In the genomic region with DNA sequence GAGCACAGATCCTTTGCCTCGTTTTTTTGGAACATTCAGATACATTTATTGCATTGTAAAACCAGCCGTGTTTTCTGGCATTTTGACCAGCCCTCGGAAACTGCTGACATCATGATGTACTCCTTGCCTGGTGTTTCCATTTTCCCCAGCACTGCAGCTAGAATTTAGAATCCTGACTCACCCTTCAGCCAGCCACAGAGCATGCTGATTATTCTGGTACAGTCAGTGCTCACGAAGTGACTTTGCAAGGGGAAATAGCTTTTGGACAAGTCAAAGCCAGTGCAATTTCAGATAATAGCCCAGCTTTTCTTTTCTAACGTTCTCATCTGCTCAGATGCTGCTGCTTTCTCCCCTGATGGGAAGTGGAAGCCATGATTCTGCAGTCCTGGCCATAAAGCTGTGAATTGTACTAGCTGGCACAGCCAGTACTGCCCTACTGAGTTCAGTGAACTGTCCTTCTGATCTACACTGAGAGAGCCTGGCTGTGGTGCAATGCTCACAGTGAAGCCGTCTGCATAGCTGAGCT, we compare ENCODE assay signal across 1 cellular context.
TF ChIP-seq lines count a peak whose summit lies in the region.

No MANE protein-coding gene starts in this region.

TF ChIP-seq in HepG2, 621 proteins besides CTCF, POLR2A, EP300 and RAD21:
- TF ChIP-seq, protein P1, sequence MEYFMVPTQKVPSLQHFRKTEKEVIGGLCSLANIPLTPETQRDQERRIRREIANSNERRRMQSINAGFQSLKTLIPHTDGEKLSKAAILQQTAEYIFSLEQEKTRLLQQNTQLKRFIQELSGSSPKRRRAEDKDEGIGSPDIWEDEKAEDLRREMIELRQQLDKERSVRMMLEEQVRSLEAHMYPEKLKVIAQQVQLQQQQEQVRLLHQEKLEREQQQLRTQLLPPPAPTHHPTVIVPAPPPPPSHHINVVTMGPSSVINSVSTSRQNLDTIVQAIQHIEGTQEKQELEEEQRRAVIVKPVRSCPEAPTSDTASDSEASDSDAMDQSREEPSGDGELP (IDR thresholded peaks at IDR 0.05; ENCODE audit: borderline replicate concordance, low read depth), result no peak
- TF ChIP-seq ZNF30 (CRISPR knock-in tag; IDR thresholded peaks at IDR 0.05) (no peak), SMAD9 (CRISPR knock-in tag; IDR thresholded peaks at IDR 0.05) (no peak), ZNF253 (CRISPR knock-in tag; IDR thresholded peaks at IDR 0.05; ENCODE audit: borderline replicate concordance) (no peak), NFKB2 (CRISPR knock-in tag; IDR thresholded peaks at IDR 0.05; ENCODE audit: borderline replicate concordance) (no peak), ZKSCAN1 (IDR thresholded peaks at IDR 0.05; ENCODE audit: low read length) (peak; percentile 43; the same call in 1 of the 2 replicates), SIN3A (IDR thresholded peaks at IDR 0.05; ENCODE audit: borderline replicate concordance, low read depth, low read length) (no peak), TCF7 (IDR thresholded peaks at IDR 0.05; ENCODE audit: low read depth) (no peak), HNRNPL (IDR thresholded peaks at IDR 0.05; ENCODE audit: low read depth, low read length) (no peak), STAT5B (CRISPR knock-in tag; IDR thresholded peaks at IDR 0.05) (no peak), ZNF383 (CRISPR knock-in tag; IDR thresholded peaks at IDR 0.05; ENCODE audit: borderline replicate concordance) (no peak), ZFP62 (CRISPR knock-in tag; IDR thresholded peaks at IDR 0.05) (no peak), ZKSCAN8 (CRISPR knock-in tag; IDR thresholded peaks at IDR 0.05; ENCODE audit: borderline replicate concordance) (no peak), GTF2F1 (IDR thresholded peaks at IDR 0.05; ENCODE audit: low read length) (no peak), MAFK (conservative IDR thresholded peaks at IDR 0.05 in 1 of 2, IDR thresholded peaks at IDR 0.05 in 1 of 2; ENCODE audit: low read length in 2 of 2) (peak; percentile 65 to 73), ZNF367 (CRISPR knock-in tag; IDR thresholded peaks at IDR 0.05; ENCODE audit: borderline replicate concordance) (no peak), ZNF431 (CRISPR knock-in tag; IDR thresholded peaks at IDR 0.05; ENCODE audit: borderline replicate concordance, low read depth) (no peak), HMG20A (CRISPR knock-in tag; IDR thresholded peaks at IDR 0.05; ENCODE audit: borderline replicate concordance) (no peak), KMT2A (CRISPR knock-in tag; IDR thresholded peaks at IDR 0.05) (no peak), FOXO1 (CRISPR knock-in tag; IDR thresholded peaks at IDR 0.05) (no peak), MAFF (IDR thresholded peaks at IDR 0.05; ENCODE audit: low read depth, low read length) (peak; percentile 70), IKZF1 (IDR thresholded peaks at IDR 0.05) (no peak), ZNF484 (CRISPR knock-in tag; IDR thresholded peaks at IDR 0.05; ENCODE audit: borderline replicate concordance, low read depth) (no peak), CEBPB (IDR thresholded peaks at IDR 0.05; ENCODE audit: borderline replicate concordance, low read depth, low read length) (peak; percentile 50; the same call in 1 of the 2 replicates), ZNF337 (CRISPR knock-in tag; IDR thresholded peaks at IDR 0.05; ENCODE audit: borderline replicate concordance, low read depth) (no peak)
- TF ChIP-seq, protein P2, sequence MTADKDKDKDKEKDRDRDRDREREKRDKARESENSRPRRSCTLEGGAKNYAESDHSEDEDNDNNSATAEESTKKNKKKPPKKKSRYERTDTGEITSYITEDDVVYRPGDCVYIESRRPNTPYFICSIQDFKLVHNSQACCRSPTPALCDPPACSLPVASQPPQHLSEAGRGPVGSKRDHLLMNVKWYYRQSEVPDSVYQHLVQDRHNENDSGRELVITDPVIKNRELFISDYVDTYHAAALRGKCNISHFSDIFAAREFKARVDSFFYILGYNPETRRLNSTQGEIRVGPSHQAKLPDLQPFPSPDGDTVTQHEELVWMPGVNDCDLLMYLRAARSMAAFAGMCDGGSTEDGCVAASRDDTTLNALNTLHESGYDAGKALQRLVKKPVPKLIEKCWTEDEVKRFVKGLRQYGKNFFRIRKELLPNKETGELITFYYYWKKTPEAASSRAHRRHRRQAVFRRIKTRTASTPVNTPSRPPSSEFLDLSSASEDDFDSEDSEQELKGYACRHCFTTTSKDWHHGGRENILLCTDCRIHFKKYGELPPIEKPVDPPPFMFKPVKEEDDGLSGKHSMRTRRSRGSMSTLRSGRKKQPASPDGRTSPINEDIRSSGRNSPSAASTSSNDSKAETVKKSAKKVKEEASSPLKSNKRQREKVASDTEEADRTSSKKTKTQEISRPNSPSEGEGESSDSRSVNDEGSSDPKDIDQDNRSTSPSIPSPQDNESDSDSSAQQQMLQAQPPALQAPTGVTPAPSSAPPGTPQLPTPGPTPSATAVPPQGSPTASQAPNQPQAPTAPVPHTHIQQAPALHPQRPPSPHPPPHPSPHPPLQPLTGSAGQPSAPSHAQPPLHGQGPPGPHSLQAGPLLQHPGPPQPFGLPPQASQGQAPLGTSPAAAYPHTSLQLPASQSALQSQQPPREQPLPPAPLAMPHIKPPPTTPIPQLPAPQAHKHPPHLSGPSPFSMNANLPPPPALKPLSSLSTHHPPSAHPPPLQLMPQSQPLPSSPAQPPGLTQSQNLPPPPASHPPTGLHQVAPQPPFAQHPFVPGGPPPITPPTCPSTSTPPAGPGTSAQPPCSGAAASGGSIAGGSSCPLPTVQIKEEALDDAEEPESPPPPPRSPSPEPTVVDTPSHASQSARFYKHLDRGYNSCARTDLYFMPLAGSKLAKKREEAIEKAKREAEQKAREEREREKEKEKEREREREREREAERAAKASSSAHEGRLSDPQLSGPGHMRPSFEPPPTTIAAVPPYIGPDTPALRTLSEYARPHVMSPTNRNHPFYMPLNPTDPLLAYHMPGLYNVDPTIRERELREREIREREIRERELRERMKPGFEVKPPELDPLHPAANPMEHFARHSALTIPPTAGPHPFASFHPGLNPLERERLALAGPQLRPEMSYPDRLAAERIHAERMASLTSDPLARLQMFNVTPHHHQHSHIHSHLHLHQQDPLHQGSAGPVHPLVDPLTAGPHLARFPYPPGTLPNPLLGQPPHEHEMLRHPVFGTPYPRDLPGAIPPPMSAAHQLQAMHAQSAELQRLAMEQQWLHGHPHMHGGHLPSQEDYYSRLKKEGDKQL (CRISPR knock-in tag; IDR thresholded peaks at IDR 0.05; ENCODE audit: low read depth), result no peak
- TF ChIP-seq, protein P3, sequence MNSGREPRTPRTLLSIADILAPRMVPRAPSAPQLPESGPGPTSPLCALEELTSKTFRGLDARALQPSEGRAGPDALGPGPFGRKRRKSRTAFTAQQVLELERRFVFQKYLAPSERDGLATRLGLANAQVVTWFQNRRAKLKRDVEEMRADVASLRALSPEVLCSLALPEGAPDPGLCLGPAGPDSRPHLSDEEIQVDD (CRISPR knock-in tag; IDR thresholded peaks at IDR 0.05; ENCODE audit: borderline replicate concordance), result no peak
- TF ChIP-seq, protein P4, sequence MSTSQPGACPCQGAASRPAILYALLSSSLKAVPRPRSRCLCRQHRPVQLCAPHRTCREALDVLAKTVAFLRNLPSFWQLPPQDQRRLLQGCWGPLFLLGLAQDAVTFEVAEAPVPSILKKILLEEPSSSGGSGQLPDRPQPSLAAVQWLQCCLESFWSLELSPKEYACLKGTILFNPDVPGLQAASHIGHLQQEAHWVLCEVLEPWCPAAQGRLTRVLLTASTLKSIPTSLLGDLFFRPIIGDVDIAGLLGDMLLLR (CRISPR knock-in tag; IDR thresholded peaks at IDR 0.05), result no peak
- TF ChIP-seq, protein P5, sequence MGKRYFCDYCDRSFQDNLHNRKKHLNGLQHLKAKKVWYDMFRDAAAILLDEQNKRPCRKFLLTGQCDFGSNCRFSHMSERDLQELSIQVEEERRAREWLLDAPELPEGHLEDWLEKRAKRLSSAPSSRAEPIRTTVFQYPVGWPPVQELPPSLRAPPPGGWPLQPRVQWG (CRISPR knock-in tag; IDR thresholded peaks at IDR 0.05; ENCODE audit: borderline replicate concordance, low read depth), result no peak
- TF ChIP-seq, protein P6, sequence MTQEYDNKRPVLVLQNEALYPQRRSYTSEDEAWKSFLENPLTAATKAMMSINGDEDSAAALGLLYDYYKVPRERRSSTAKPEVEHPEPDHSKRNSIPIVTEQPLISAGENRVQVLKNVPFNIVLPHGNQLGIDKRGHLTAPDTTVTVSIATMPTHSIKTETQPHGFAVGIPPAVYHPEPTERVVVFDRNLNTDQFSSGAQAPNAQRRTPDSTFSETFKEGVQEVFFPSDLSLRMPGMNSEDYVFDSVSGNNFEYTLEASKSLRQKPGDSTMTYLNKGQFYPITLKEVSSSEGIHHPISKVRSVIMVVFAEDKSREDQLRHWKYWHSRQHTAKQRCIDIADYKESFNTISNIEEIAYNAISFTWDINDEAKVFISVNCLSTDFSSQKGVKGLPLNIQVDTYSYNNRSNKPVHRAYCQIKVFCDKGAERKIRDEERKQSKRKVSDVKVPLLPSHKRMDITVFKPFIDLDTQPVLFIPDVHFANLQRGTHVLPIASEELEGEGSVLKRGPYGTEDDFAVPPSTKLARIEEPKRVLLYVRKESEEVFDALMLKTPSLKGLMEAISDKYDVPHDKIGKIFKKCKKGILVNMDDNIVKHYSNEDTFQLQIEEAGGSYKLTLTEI (CRISPR knock-in tag; conservative IDR thresholded peaks at IDR 0.05), result no peak
- TF ChIP-seq, protein P7, sequence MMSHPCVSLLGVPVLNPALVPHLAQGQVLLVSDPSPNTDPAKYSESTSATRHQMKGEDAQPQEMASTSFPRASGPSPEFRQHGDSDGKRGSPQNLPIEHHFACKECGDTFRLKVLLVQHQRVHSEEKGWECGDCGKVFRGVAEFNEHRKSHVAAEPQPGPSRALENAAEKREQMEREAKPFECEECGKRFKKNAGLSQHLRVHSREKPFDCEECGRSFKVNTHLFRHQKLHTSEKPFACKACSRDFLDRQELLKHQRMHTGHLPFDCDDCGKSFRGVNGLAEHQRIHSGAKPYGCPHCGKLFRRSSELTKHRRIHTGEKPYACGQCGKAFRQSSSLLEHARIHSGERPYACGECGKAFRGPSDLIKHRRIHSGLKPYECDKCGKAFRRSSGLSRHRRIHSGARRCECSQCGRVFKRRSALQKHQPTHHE (CRISPR knock-in tag; IDR thresholded peaks at IDR 0.05; ENCODE audit: borderline replicate concordance), result no peak
- TF ChIP-seq, protein P8, sequence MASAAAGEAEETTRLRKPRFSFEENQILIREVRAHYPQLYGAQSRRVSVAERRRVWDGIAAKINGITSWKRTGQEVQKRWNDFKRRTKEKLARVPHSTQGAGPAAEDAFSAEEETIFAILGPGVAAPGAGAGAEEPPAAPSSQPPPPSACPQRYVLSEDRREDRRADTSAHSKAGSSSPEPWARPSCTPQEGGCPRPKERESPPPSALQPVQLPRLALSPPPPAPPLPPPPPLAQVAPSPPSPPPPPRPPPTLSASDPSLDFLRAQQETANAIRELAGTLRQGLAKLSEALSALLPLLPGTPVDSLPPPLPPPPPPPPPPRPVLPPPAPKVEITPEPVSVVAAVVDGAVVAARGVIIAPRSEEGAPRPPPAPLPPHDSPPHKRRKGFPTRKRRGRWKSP (CRISPR knock-in tag; IDR thresholded peaks at IDR 0.05), result no peak
- TF ChIP-seq, protein P9, sequence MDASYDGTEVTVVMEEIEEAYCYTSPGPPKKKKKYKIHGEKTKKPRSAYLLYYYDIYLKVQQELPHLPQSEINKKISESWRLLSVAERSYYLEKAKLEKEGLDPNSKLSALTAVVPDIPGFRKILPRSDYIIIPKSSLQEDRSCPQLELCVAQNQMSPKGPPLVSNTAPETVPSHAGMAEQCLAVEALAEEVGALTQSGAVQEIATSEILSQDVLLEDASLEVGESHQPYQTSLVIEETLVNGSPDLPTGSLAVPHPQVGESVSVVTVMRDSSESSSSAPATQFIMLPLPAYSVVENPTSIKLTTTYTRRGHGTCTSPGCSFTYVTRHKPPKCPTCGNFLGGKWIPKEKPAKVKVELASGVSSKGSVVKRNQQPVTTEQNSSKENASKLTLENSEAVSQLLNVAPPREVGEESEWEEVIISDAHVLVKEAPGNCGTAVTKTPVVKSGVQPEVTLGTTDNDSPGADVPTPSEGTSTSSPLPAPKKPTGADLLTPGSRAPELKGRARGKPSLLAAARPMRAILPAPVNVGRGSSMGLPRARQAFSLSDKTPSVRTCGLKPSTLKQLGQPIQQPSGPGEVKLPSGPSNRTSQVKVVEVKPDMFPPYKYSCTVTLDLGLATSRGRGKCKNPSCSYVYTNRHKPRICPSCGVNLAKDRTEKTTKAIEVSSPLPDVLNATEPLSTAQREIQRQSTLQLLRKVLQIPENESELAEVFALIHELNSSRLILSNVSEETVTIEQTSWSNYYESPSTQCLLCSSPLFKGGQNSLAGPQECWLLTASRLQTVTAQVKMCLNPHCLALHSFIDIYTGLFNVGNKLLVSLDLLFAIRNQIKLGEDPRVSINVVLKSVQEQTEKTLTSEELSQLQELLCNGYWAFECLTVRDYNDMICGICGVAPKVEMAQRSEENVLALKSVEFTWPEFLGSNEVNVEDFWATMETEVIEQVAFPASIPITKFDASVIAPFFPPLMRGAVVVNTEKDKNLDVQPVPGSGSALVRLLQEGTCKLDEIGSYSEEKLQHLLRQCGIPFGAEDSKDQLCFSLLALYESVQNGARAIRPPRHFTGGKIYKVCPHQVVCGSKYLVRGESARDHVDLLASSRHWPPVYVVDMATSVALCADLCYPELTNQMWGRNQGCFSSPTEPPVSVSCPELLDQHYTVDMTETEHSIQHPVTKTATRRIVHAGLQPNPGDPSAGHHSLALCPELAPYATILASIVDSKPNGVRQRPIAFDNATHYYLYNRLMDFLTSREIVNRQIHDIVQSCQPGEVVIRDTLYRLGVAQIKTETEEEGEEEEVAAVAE (CRISPR knock-in tag; IDR thresholded peaks at IDR 0.05; ENCODE audit: borderline replicate concordance), result no peak
